8 cellular contexts compared by ENCODE assay signal in the genomic region with DNA sequence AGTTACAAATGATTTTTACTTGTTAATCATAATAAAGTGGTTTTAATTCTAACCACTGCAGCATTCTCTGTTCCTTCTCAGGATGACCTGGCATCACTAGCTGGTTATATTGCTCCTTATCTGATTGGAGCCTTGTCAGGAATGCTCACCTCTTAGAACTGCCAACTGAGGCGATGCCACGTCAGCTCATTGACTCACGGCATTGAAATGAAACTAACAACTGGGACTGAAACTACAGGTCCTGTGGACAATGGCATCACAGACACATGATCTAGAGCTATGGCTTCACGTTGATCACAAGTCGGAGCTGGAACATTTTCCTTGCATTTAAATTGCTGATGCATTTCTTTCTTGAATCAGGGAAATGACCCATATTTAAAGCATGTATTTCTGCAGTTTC. TPM values are rescaled to one million over a fixed set of nuclear protein-coding genes. Genes with fewer than 3 reads are reported as not detected.
DNase-seq lines count a peak whose midpoint lies in the region; ATAC-seq and TF ChIP-seq lines count a peak whose summit lies in the region.

No MANE protein-coding gene starts in this region.

- no peak overlapping the region for H2AK5ac ChIP-seq in trophoblast cell (ENCODE audit: low read length)

- no peak overlapping the region for H2BK120ac ChIP-seq in trophoblast cell (ENCODE audit: insufficient read depth, low read length, poor library complexity)

- no peak overlapping the region for H3K18ac ChIP-seq in trophoblast cell (ENCODE audit: low read length)

- no peak overlapping the region for H4K91ac ChIP-seq in trophoblast cell (ENCODE audit: low read depth, low read length)

- DNase-seq in Right ventricle myocardium superior (no peak), Right ventricle myocardium inferior (ENCODE audit: missing footprints) (no peak), dermis blood vessel endothelial cell (peak; percentile 95), trophoblast cell (peak; percentile 91 to 95), NCI-H1694 treated with DMSO at 0.1 percent for 48 hours (lab: John Stamatoyannopoulos, UW) (no peak), CD1c-positive myeloid dendritic cell (ENCODE audit: extremely low spot score) (no peak), NCI-H1417 treated with DMSO at 0.1 percent for 48 hours (lab: John Stamatoyannopoulos, UW) (no peak)

- H4K12ac ChIP-seq in trophoblast cell (ENCODE audit: low read depth, low read length), result no peak overlapping the region

- TF ChIP-seq CTCF in KMS-11 (conservative IDR thresholded peaks at IDR 0.05; ENCODE audit: low read depth, low read length), result no peak

- no peaks in the 10 kb centered on the region for H4K20me1 ChIP-seq in KMS-11 (ENCODE audit: insufficient read depth)

- H4K8ac ChIP-seq in trophoblast cell (ENCODE audit: low read depth, low read length), result no peak overlapping the region

- H3K9me3 ChIP-seq in trophoblast cell (ENCODE audit: insufficient read depth, low read depth, low read length), result no peaks in the 10 kb centered on the region

- H3K27ac ChIP-seq in KMS-11, result peak overlapping the region; percentile 79
- H3K27ac ChIP-seq in trophoblast cell (ENCODE audit: low read depth, low read length), result no peak overlapping the region

- H3K4me2 ChIP-seq in KMS-11 (peak overlapping the region; percentile 73), trophoblast cell (ENCODE audit: low read length) (no peak overlapping the region)

- H3K79me1 ChIP-seq in trophoblast cell (ENCODE audit: low read length), result no peaks in the 10 kb centered on the region

- no peaks in the 10 kb centered on the region for H3K79me2 ChIP-seq in KMS-11 (ENCODE audit: insufficient read depth, low read depth)
- H3K79me2 ChIP-seq in trophoblast cell (ENCODE audit: control insufficient read depth, insufficient read depth, low read length, poor library complexity), result no peaks in the 10 kb centered on the region

- peak; percentile 71 for ATAC-seq in Right ventricle myocardium superior (ENCODE audit: poor library complexity)
- no peak for ATAC-seq in Right ventricle myocardium inferior

- no peak overlapping the region for H3K4ac ChIP-seq in trophoblast cell (ENCODE audit: low read depth, low read length)

- no CpG with 5 or more reads among the region's 5 CpGs for WGBS in trophoblast cell (ENCODE audit: extremely low coverage, insufficient coverage, insufficient read length)

- no peak overlapping the region for H2BK12ac ChIP-seq in trophoblast cell (ENCODE audit: low read length)

- H2AFZ ChIP-seq in KMS-11 (ENCODE audit: low read depth) (peak overlapping the region; percentile 68), trophoblast cell (ENCODE audit: insufficient read depth, low read length, poor library complexity) (no peak overlapping the region)

- H2BK5ac ChIP-seq in trophoblast cell (ENCODE audit: low read depth, low read length, poor library complexity), result no peak overlapping the region

- intact Hi-C loops in Right ventricle myocardium superior (cut with DNase I), result no loop called here
- intact Hi-C loops in Right ventricle myocardium inferior (cut with DNase I), result no loop called here

- H3K27me3 ChIP-seq in KMS-11 (ENCODE audit: insufficient read depth, low read depth), result no peaks in the 10 kb centered on the region
- no peaks in the 10 kb centered on the region for H3K27me3 ChIP-seq in trophoblast cell (ENCODE audit: insufficient read depth, low read length)

- no peak overlapping the region for H3K14ac ChIP-seq in trophoblast cell (ENCODE audit: low read length)

- peaks cover 36% of the 10 kb centered on the region for H3K4me1 ChIP-seq in KMS-11 (ENCODE audit: low read depth, poor library complexity, severe bottlenecking)
- H3K4me1 ChIP-seq in trophoblast cell (ENCODE audit: control insufficient read depth in 1 of 2, insufficient read depth in 2 of 2, low read length in 2 of 2), result no peaks in the 10 kb centered on the region

- H3K9ac ChIP-seq in KMS-11, result peak overlapping the region; percentile 43; the same call in 1 of the 2 replicates
- H3K9ac ChIP-seq in trophoblast cell (ENCODE audit: low read length), result no peak overlapping the region

- no peaks in the 10 kb centered on the region for H3K36me3 ChIP-seq in KMS-11 (ENCODE audit: insufficient read depth)
- H3K36me3 ChIP-seq in trophoblast cell (ENCODE audit: control insufficient read depth in 1 of 2, insufficient read depth in 2 of 2, low read length in 2 of 2), result no peaks in the 10 kb centered on the region

- H3K23ac ChIP-seq in trophoblast cell (ENCODE audit: low read length), result no peak overlapping the region

- H3K4me3 ChIP-seq in KMS-11 (IDR thresholded peaks at IDR 0.05; ENCODE audit: insufficient read depth, low read depth, low read length), result peak overlapping the region; percentile 62
- H3K4me3 ChIP-seq in trophoblast cell (ENCODE audit: low read depth, low read length), result no peak overlapping the region

RNA-seq across cellular contexts. Expression of a gene that starts 54.9 kb away (rescaled TPM):
- total RNA-seq in Right ventricle myocardium superior (2.8 TPM), Right ventricle myocardium inferior (4.1 TPM), dermis blood vessel endothelial cell (3.9 and 6.0 TPM in 2 replicates)
- polyA plus RNA-seq in trophoblast cell (2013), result 3.6 and 3.9 TPM in 2 replicates

Comparison
In these comparisons a context has a peak if more than half of its experiments do, and no peak if none do; other contexts are left out.
1. DNase-seq: peak in dermis blood vessel endothelial cell (single experiment) and trophoblast cell (2 of 2); none in Right ventricle myocardium superior (single experiment), Right ventricle myocardium inferior (single experiment), NCI-H1694 treated with DMSO at 0.1 percent for 48 hours (single experiment), CD1c-positive myeloid dendritic cell (single experiment) and NCI-H1417 treated with DMSO at 0.1 percent for 48 hours (single experiment).